Comparison of ENCODE assay signal across 14 cellular contexts in the genomic region with DNA sequence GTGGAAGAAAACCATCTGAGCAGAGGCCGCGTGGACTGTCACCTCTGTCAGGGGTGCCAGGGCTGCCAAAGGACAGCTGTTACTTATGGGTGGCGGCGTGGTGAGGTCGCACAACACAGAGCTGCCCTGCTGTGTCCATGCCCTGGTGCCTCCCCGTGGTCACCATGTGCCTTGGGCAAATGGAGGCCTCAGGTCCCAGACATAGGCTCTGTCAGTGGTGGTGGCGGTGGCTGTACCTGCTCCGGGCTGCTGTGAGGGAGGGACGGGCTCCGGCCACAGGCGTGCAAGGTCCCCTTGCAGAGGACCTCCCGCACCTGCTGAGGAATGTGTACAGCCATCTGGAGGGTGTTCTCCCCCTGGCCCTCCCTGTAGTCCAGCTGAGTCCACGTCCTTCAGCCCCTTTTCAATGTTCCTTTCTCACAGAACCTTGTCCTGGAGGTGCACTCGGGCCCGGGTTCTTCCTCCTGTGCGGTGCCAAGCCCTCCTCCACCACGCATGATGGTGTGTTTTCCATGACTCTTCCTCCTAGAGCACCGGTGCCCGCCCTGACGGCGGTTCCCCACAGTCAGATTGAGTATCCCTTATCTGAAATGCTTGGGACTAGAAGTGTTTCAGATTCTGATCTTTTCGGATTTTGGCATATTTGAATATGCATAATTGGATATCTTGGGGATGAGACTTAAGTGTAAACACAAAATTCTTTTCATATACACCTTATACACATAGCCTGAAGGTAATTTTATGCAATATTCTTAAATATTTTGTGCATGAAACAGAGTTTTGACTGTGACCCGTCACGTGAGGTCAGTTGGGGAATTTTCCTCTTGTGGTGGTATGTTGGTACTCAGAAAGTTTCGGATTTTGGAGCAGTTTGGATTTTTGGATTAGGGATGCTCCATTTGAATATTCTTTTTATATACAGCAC.
"Had no signal": no experiment of that assay in that cellular context is flagged by ENCODE, and none has a peak within 500 bp of the region (broad histone marks: within the 10 kb centered on the region; RNA-seq: fewer than 3 reads in every experiment).

No MANE protein-coding gene starts in this region.

- H3K36me3 ChIP-seq: lower lobe of right lung had no signal

- H3K27me3 Mint-ChIP-seq: activated naive CD4-positive, alpha-beta T cell treated with anti-CD3 and anti-CD28 coated beads, Interleukin-2, amount 10 ng/mL, durations not matched to agents 7 days and 5 days; dendritic cell treated with granulocyte-macrophage colony-stimulating factor and Interleukin-4, amounts not matched to agents 40 ng/mL and 50 ng/mL, for 4 days; naive thymus-derived CD8-positive, alpha-beta T cell had no signal

- H3K9me3 Mint-ChIP-seq: activated naive CD4-positive, alpha-beta T cell treated with anti-CD3 and anti-CD28 coated beads, Interleukin-2, amount 10 ng/mL, durations not matched to agents 7 days and 5 days; dendritic cell treated with granulocyte-macrophage colony-stimulating factor and Interleukin-4, amounts not matched to agents 40 ng/mL and 50 ng/mL, for 4 days; endodermal cell; naive thymus-derived CD8-positive, alpha-beta T cell; stimulated activated effector memory CD8-positive, alpha-beta T cell treated with anti-CD3 and anti-CD28 coated beads, Interleukin-12 subunit alpha, Interleukin-12 subunit beta, amount 100 ng/mL, for 72 hours had no signal

- H3K4me3 Mint-ChIP-seq: activated naive CD4-positive, alpha-beta T cell treated with anti-CD3 and anti-CD28 coated beads, Interleukin-2, amount 10 ng/mL, durations not matched to agents 7 days and 5 days; dendritic cell treated with granulocyte-macrophage colony-stimulating factor and Interleukin-4, amounts not matched to agents 40 ng/mL and 50 ng/mL, for 4 days; endodermal cell; stimulated activated effector memory CD8-positive, alpha-beta T cell treated with anti-CD3 and anti-CD28 coated beads, Interleukin-12 subunit alpha, Interleukin-12 subunit beta, amount 100 ng/mL, for 72 hours had no signal

- DNase-seq: activated CD4-positive, alpha-beta T cell treated with anti-CD3 and anti-CD28 coated beads for 48 hours; activated CD8-positive, alpha-beta memory T cell treated with anti-CD3 and anti-CD28 coated beads for 24 hours; activated naive CD4-positive, alpha-beta T cell treated with anti-CD3 and anti-CD28 coated beads, Interleukin-2, amount 10 ng/mL, durations not matched to agents 7 days and 5 days; anterior cingulate cortex; cerebellar nuclear complex; endodermal cell; lower lobe of right lung; naive thymus-derived CD8-positive, alpha-beta T cell; right cardiac atrium had no signal

- H3K4me1 ChIP-seq: lower lobe of right lung had no signal

- H3K27ac ChIP-seq: lower lobe of right lung, SJSA1, VCaP had no signal

- H3K4me3 ChIP-seq: SJSA1, smooth muscle cell had no signal

- ATAC-seq: naive thymus-derived CD8-positive, alpha-beta T cell; right cardiac atrium; stimulated activated effector memory CD8-positive, alpha-beta T cell treated with anti-CD3 and anti-CD28 coated beads, Interleukin-12 subunit alpha, Interleukin-12 subunit beta, amount 100 ng/mL, for 72 hours had no signal

- H3K9me3 ChIP-seq: lower lobe of right lung, SJSA1 had no signal

- H3K27ac Mint-ChIP-seq: activated naive CD4-positive, alpha-beta T cell treated with anti-CD3 and anti-CD28 coated beads, Interleukin-2, amount 10 ng/mL, durations not matched to agents 7 days and 5 days; dendritic cell treated with granulocyte-macrophage colony-stimulating factor and Interleukin-4, amounts not matched to agents 40 ng/mL and 50 ng/mL, for 4 days; endodermal cell had no signal

- H3K27me3 ChIP-seq: SJSA1 had no signal
